ENCODE assay signal across 10 cellular contexts in the genomic region with DNA sequence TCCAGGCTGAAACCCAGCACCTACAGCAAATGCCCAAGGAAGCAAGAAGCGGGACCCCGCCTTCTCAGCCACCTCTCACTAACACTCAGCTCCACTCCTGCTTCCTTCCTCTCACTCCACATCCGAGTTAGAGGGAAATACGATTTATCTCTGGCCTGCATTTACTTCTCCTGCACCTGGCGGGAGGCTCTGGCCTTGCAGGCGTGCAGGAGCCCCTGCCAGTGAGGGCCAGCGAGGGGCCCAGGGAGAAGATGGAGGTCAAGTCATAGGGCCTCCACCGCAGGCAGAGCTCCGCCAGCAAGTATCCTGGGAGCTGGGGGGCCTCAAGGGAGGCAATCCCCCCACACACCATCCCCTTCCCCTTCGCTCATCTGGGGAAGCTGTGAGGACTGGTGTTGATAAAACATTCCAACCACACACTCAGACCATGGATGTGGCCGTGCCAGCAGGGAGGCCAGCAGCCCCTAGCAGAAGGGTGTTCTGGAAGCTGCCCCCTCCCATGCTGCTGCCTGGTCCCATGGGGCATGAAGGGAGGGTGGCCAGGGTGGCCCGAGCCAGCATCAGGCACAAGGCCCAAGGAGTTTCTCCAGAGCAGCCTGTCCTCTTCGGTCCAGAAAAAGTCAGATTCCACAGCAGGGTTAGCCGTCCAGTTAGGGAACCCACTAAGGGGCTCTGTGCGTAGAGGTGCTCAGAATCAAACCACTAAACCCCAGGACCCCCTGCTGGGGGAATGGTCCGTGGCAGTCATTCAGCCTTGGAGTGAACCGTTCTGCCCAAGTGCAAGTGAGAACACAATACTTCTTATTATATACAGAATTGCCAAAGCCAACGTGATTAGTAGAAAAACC.
A peak's percentile ranks its signal among the peaks of the same experiment; 100 is the strongest.
DNase-seq lines count a peak whose midpoint lies in the region; ATAC-seq and TF ChIP-seq lines count a peak whose summit lies in the region.
"Had no signal": no experiment of that assay in that cellular context is flagged by ENCODE, and none has a peak within 500 bp of the region (broad histone marks: within the 10 kb centered on the region; RNA-seq: fewer than 3 reads in every experiment).

No MANE protein-coding gene starts in this region.

- peaks cover 17% of the 10 kb centered on the region for H3K4me1 Mint-ChIP-seq in activated T-cell treated with anti-CD3 and anti-CD28 coated beads, Interleukin-2, amount 50 U/mL, for 24 hours (ENCODE audit: low read depth)
- H3K4me1 Mint-ChIP-seq in activated T-cell treated with anti-CD3 and anti-CD28 coated beads, Interleukin-2, amount 50 U/mL, for 72 hours (ENCODE audit: low read depth): peaks cover 24% of the 10 kb centered on the region
- H3K4me1 Mint-ChIP-seq in osteocyte (ENCODE audit: unreplicated experiment): peaks cover 25% of the 10 kb centered on the region

- no peaks in the 10 kb centered on the region for H3K4me1 ChIP-seq in urinary bladder (ENCODE audit: insufficient read depth)

- no peak overlapping the region for H3K4me3 Mint-ChIP-seq in activated T-cell treated with anti-CD3 and anti-CD28 coated beads, Interleukin-2, amount 50 U/mL, for 24 hours
- H3K4me3 Mint-ChIP-seq in activated T-cell treated with anti-CD3 and anti-CD28 coated beads, Interleukin-2, amount 50 U/mL, for 72 hours: no peak overlapping the region
- peak overlapping the region; percentile 49 for H3K4me3 Mint-ChIP-seq in osteocyte (ENCODE audit: unreplicated experiment)
- H3K4me3 Mint-ChIP-seq: stimulated activated memory B cell treated with anti-CD40 and anti-IgM and Interleukin-4, amounts not matched to agents 10 μg/mL and 1 μg/mL and 100 μg/mL, for 72 hours had no signal

- H3K27ac Mint-ChIP-seq in activated T-cell treated with anti-CD3 and anti-CD28 coated beads, Interleukin-2, amount 50 U/mL, for 24 hours: no peak overlapping the region
- H3K27ac Mint-ChIP-seq in activated T-cell treated with anti-CD3 and anti-CD28 coated beads, Interleukin-2, amount 50 U/mL, for 72 hours: no peak overlapping the region
- peak overlapping the region; percentile 92 for H3K27ac Mint-ChIP-seq in osteocyte (ENCODE audit: unreplicated experiment)
- H3K27ac Mint-ChIP-seq: stimulated activated memory B cell treated with anti-CD40 and anti-IgM and Interleukin-4, amounts not matched to agents 10 μg/mL and 1 μg/mL and 100 μg/mL, for 72 hours had no signal

- no peak for TF ChIP-seq CTCF in foreskin fibroblast (IDR thresholded peaks at IDR 0.05; ENCODE audit: low read depth, low read length)
- TF ChIP-seq CTCF in osteocyte (IDR thresholded peaks at IDR 0.05): no peak

- peaks cover 10% of the 10 kb centered on the region for H3K36me3 Mint-ChIP-seq in activated T-cell treated with anti-CD3 and anti-CD28 coated beads, Interleukin-2, amount 50 U/mL, for 24 hours (ENCODE audit: low read depth)
- H3K36me3 Mint-ChIP-seq in activated T-cell treated with anti-CD3 and anti-CD28 coated beads, Interleukin-2, amount 50 U/mL, for 72 hours (ENCODE audit: insufficient read depth in 2 of 2): peaks cover 2 to 7% of the 10 kb centered on the region in 2 donors
- peaks cover 3% of the 10 kb centered on the region for H3K36me3 Mint-ChIP-seq in osteocyte (ENCODE audit: unreplicated experiment)

- no peaks in the 10 kb centered on the region for H3K36me3 ChIP-seq in urinary bladder (ENCODE audit: insufficient read depth)

- peak overlapping the region; percentile 42 to 69 for H3K4me3 ChIP-seq in foreskin fibroblast (ENCODE audit: low read depth in 1 of 2, low read length in 2 of 2)
- H3K4me3 ChIP-seq in urinary bladder (ENCODE audit: low read depth, low read length): no peak overlapping the region

- 45% methylated on average over 18 of the region's 18 CpGs for WGBS in urinary bladder

- H3K27ac ChIP-seq in urinary bladder (ENCODE audit: low read depth): peak overlapping the region; percentile 24

- ATAC-seq in activated T-cell treated with anti-CD3 and anti-CD28 coated beads, Interleukin-2, amount 50 U/mL, for 72 hours (replicated peaks in 1 of 2): no peak
- ATAC-seq in GM18907 (IDR thresholded peaks at IDR 0.05; ENCODE audit: unreplicated experiment): no peak
- ATAC-seq: stimulated activated memory B cell treated with anti-CD40 and anti-IgM and Interleukin-4, amounts not matched to agents 10 μg/mL and 1 μg/mL and 100 μg/mL, for 72 hours had no signal

- H3K9me3 Mint-ChIP-seq in activated T-cell treated with anti-CD3 and anti-CD28 coated beads, Interleukin-2, amount 50 U/mL, for 24 hours: no peaks in the 10 kb centered on the region
- no peaks in the 10 kb centered on the region for H3K9me3 Mint-ChIP-seq in activated T-cell treated with anti-CD3 and anti-CD28 coated beads, Interleukin-2, amount 50 U/mL, for 72 hours
- no peaks in the 10 kb centered on the region for H3K9me3 Mint-ChIP-seq in osteocyte (ENCODE audit: unreplicated experiment)

- H3K27me3 Mint-ChIP-seq in activated T-cell treated with anti-CD3 and anti-CD28 coated beads, Interleukin-2, amount 50 U/mL, for 24 hours: no peaks in the 10 kb centered on the region
- H3K27me3 Mint-ChIP-seq in activated T-cell treated with anti-CD3 and anti-CD28 coated beads, Interleukin-2, amount 50 U/mL, for 72 hours (ENCODE audit: low read depth): peaks cover 7% of the 10 kb centered on the region
- no peaks in the 10 kb centered on the region for H3K27me3 Mint-ChIP-seq in osteocyte (ENCODE audit: unreplicated experiment)

- peak; percentile 27 for DNase-seq in activated T-cell treated with anti-CD3 and anti-CD28 coated beads, Interleukin-2, amount 50 U/mL, for 24 hours
- DNase-seq in activated T-cell treated with anti-CD3 and anti-CD28 coated beads, Interleukin-2, amount 50 U/mL, for 72 hours: no peak
- no peak for DNase-seq in foreskin fibroblast
- no peak for DNase-seq in osteocyte (ENCODE audit: extremely low spot score, unreplicated experiment)
- no peak for DNase-seq in iPS-NIHi7 (ENCODE audit: extremely low spot score)
- no peak for DNase-seq in NCI-H446 (lab: John Stamatoyannopoulos, UW)
- DNase-seq: activated CD4-positive, CD25-positive, alpha-beta regulatory T cell had no signal
